2 cellular contexts compared by ENCODE assay signal in the genomic region with DNA sequence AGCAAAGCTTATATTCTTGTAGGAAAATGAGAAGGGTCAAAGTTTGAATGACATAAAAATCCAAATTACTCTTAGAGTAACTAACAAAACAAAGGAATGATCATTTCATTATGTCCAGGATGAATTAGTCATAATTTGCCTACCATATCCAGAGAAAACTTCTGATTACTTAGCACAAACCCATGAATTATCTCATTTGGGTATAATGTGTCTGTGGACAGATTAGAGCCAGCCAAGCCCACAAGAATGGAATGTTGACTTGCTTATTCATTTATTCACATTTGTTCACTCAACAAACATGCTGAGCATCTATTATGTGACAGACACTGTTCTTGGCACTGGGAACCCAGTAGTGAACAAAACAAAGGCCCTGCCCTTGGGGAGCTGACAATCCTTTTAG.
TF ChIP-seq lines count a peak whose summit lies in the region.

No MANE protein-coding gene starts in this region.

TF ChIP-seq in endothelial cell of umbilical vein, 7 proteins besides CTCF, POLR2A, EP300 and RAD21 (continued from another document):
- TF ChIP-seq, protein P1, sequence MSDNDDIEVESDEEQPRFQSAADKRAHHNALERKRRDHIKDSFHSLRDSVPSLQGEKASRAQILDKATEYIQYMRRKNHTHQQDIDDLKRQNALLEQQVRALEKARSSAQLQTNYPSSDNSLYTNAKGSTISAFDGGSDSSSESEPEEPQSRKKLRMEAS (IDR thresholded peaks at IDR 0.05; ENCODE audit: insufficient read depth, insufficient read length): no peak
- TF ChIP-seq POLR2AphosphoS5 (IDR thresholded peaks at IDR 0.05; ENCODE audit: insufficient read depth, low read depth, low read length): no peak

TF ChIP-seq in HepG2, 621 proteins besides CTCF, POLR2A, EP300 and RAD21:
- TF ChIP-seq, protein P2, sequence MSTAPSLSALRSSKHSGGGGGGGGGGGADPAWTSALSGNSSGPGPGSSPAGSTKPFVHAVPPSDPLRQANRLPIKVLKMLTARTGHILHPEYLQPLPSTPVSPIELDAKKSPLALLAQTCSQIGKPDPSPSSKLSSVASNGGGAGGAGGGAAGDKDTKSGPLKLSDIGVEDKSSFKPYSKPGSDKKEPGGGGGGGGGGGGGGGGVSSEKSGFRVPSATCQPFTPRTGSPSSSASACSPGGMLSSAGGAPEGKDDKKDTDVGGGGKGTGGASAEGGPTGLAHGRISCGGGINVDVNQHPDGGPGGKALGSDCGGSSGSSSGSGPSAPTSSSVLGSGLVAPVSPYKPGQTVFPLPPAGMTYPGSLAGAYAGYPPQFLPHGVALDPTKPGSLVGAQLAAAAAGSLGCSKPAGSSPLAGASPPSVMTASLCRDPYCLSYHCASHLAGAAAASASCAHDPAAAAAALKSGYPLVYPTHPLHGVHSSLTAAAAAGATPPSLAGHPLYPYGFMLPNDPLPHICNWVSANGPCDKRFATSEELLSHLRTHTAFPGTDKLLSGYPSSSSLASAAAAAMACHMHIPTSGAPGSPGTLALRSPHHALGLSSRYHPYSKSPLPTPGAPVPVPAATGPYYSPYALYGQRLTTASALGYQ (CRISPR knock-in tag; IDR thresholded peaks at IDR 0.05): no peak
- TF ChIP-seq U2AF1 (optimal IDR thresholded peaks at IDR 0.05; ENCODE audit: low read depth, low read length): no peak
- no peak for TF ChIP-seq SP5 (CRISPR knock-in tag; IDR thresholded peaks at IDR 0.05; ENCODE audit: borderline replicate concordance, low read depth)
- TF ChIP-seq ZNF775 (CRISPR knock-in tag; IDR thresholded peaks at IDR 0.05; ENCODE audit: borderline replicate concordance): no peak
- TF ChIP-seq ZNF563 (CRISPR knock-in tag; IDR thresholded peaks at IDR 0.05): no peak
- TF ChIP-seq, protein P3, sequence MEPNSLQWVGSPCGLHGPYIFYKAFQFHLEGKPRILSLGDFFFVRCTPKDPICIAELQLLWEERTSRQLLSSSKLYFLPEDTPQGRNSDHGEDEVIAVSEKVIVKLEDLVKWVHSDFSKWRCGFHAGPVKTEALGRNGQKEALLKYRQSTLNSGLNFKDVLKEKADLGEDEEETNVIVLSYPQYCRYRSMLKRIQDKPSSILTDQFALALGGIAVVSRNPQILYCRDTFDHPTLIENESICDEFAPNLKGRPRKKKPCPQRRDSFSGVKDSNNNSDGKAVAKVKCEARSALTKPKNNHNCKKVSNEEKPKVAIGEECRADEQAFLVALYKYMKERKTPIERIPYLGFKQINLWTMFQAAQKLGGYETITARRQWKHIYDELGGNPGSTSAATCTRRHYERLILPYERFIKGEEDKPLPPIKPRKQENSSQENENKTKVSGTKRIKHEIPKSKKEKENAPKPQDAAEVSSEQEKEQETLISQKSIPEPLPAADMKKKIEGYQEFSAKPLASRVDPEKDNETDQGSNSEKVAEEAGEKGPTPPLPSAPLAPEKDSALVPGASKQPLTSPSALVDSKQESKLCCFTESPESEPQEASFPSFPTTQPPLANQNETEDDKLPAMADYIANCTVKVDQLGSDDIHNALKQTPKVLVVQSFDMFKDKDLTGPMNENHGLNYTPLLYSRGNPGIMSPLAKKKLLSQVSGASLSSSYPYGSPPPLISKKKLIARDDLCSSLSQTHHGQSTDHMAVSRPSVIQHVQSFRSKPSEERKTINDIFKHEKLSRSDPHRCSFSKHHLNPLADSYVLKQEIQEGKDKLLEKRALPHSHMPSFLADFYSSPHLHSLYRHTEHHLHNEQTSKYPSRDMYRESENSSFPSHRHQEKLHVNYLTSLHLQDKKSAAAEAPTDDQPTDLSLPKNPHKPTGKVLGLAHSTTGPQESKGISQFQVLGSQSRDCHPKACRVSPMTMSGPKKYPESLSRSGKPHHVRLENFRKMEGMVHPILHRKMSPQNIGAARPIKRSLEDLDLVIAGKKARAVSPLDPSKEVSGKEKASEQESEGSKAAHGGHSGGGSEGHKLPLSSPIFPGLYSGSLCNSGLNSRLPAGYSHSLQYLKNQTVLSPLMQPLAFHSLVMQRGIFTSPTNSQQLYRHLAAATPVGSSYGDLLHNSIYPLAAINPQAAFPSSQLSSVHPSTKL (CRISPR knock-in tag; IDR thresholded peaks at IDR 0.05): no peak
- no peak for TF ChIP-seq CHD4 (IDR thresholded peaks at IDR 0.05; ENCODE audit: borderline replicate concordance, low read length)
- TF ChIP-seq KLF12 (CRISPR knock-in tag; IDR thresholded peaks at IDR 0.05; ENCODE audit: borderline replicate concordance): no peak
- no peak for TF ChIP-seq CHCHD3 (CRISPR knock-in tag; IDR thresholded peaks at IDR 0.05)
- TF ChIP-seq ARNT (IDR thresholded peaks at IDR 0.05): no peak
- TF ChIP-seq ZNF7 (CRISPR knock-in tag; IDR thresholded peaks at IDR 0.05): no peak
- TF ChIP-seq ZNF619 (CRISPR knock-in tag; IDR thresholded peaks at IDR 0.05): no peak
